ENCODE assay signal across 8 cellular contexts in genomic region chr2:203535784-203536590, GRCh38. TPM values are rescaled to one million over a fixed set of nuclear protein-coding genes. Genes with fewer than 3 reads are reported as not detected.
A peak's percentile ranks its signal among the peaks of the same experiment; 100 is the strongest.
DNase-seq lines count a peak whose midpoint lies in the region; ATAC-seq and TF ChIP-seq lines count a peak whose summit lies in the region.

No MANE protein-coding gene starts in this region.

- H3K4me1 Mint-ChIP-seq in T-helper 17 cell = peaks cover 17% of the 10 kb centered on the region

- H3K4me3 Mint-ChIP-seq in T-helper 17 cell = peak overlapping the region; percentile 93

- H3K9me3 ChIP-seq in T-helper 17 cell (ENCODE audit: control insufficient read depth, low read length, poor library complexity, severe bottlenecking) = no peaks in the 10 kb centered on the region

- TF ChIP-seq CTCF in retinal pigment epithelial cell (conservative IDR thresholded peaks at IDR 0.05; ENCODE audit: low read depth, low read length) (no peak), GM13976 (IDR thresholded peaks at IDR 0.05; ENCODE audit: borderline replicate concordance, control extremely low read depth, extremely low read depth, insufficient read depth, missing control alignments) (no peak)

- H3K27ac Mint-ChIP-seq in T-helper 17 cell = peak overlapping the region; percentile 54

- no peak for DNase-seq in T-helper 17 cell
- DNase-seq in fibroblast of peridontal ligament (ENCODE audit: extremely low read depth) = peak; percentile 76
- DNase-seq in retinal pigment epithelial cell (ENCODE audit: low read depth) = no peak
- no peak for DNase-seq in T1000 (lab: John Stamatoyannopoulos, UW)
- no peak for DNase-seq in effector CD4-positive, alpha-beta T cell
- no peak for DNase-seq in GM13976 (ENCODE audit: low spot score)

- peak overlapping the region; percentile 72 for H3K4me3 ChIP-seq in retinal pigment epithelial cell (ENCODE audit: low read length)

- H3K27me3 Mint-ChIP-seq in T-helper 17 cell = peaks cover 19% of the 10 kb centered on the region

- peak; percentile 29 for ATAC-seq in GM21576 (IDR thresholded peaks at IDR 0.05; ENCODE audit: unreplicated experiment)
- no peak for ATAC-seq in T-helper 17 cell
- no peak for ATAC-seq in HG03521 (IDR thresholded peaks at IDR 0.05; ENCODE audit: unreplicated experiment)

- H3K36me3 Mint-ChIP-seq in T-helper 17 cell (ENCODE audit: low read depth) = no peaks in the 10 kb centered on the region

- in situ Hi-C loops in GM13976 (cut with MboI; ENCODE audit: low sequenced_read_pairs, unreplicated experiment) = no loop called here

RNA-seq across cellular contexts. Expression of gene RAPH1, which starts 0.9 kb away (rescaled TPM):
- total RNA-seq in T-helper 17 cell = 1 to 10 TPM; 3.6 to 6.1 TPM
